Comparison of ENCODE assay signal across 1 cellular context in the genomic region with DNA sequence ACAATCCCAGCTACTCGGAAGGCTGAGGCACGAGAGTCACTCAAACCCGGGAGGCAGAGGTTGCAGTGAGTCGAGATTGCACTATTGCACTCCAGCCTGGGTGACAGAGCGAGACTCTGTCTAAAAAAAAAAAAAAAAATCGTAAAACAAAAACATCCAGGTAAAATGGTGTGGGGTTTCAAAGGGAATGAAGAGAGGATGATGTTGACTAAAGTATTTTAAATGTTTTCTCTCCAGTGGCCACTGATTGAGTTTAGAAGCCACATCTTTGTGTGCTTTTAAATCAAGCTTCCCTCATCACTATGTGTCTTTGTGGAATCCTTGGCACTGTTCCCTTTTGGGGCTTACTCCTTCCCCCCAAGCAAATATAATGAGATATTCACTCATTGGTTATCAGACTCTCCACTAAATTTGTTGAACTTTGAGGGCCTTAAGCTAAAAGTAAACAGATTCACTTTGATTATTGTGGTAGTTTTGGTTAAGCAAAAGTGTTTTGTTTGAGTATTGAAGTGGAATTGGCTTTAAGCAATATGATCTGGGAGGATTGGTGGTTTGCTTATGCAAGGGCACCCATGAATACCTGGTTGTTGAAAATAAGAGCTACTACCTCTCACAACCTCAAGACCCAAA.
TF ChIP-seq lines count a peak whose summit lies in the region.

No MANE protein-coding gene starts in this region.

TF ChIP-seq in HepG2, 621 proteins besides CTCF, POLR2A, EP300 and RAD21 (continued from another document and continues in another):
- TF ChIP-seq ARID2 (CRISPR knock-in tag; IDR thresholded peaks at IDR 0.05; ENCODE audit: borderline replicate concordance) (0 out of 2 replicates have a peak, but pooled peaks have one; percentile 56), RARA (CRISPR knock-in tag; IDR thresholded peaks at IDR 0.05) (peak; percentile 51), PPARG (CRISPR knock-in tag; conservative IDR thresholded peaks at IDR 0.05) (no peak), CAMTA2 (CRISPR knock-in tag; IDR thresholded peaks at IDR 0.05; ENCODE audit: borderline replicate concordance) (no peak), ZFP36L1 (CRISPR knock-in tag; IDR thresholded peaks at IDR 0.05) (no peak), MEF2D (CRISPR knock-in tag; IDR thresholded peaks at IDR 0.05) (no peak), ZHX1 (CRISPR knock-in tag; IDR thresholded peaks at IDR 0.05; ENCODE audit: low read depth) (no peak), ZNF138 (CRISPR knock-in tag; IDR thresholded peaks at IDR 0.05; ENCODE audit: low read depth) (no peak), RNF2 (conservative IDR thresholded peaks at IDR 0.05; ENCODE audit: low read depth) (no peak), EZH2 (conservative IDR thresholded peaks at IDR 0.05; ENCODE audit: low read depth, low read length) (no peak), ZMYM3 (CRISPR knock-in tag; IDR thresholded peaks at IDR 0.05) (no peak), SMARCC2 (IDR thresholded peaks at IDR 0.05) (no peak), ZNF563 (CRISPR knock-in tag; IDR thresholded peaks at IDR 0.05) (no peak), PRPF4 (IDR thresholded peaks at IDR 0.05; ENCODE audit: low read depth, low read length, poor library complexity, severe bottlenecking) (no peak), HES4 (CRISPR knock-in tag; IDR thresholded peaks at IDR 0.05; ENCODE audit: borderline replicate concordance) (no peak), GFI1 (CRISPR knock-in tag; IDR thresholded peaks at IDR 0.05; ENCODE audit: borderline replicate concordance) (peak; percentile 68; the same call in 1 of the 2 replicates), TCF7 (IDR thresholded peaks at IDR 0.05; ENCODE audit: low read depth) (peak; percentile 92), KLF13 (CRISPR knock-in tag; IDR thresholded peaks at IDR 0.05) (no peak), HMGA1 (CRISPR knock-in tag; conservative IDR thresholded peaks at IDR 0.05) (no peak), SOX6 (IDR thresholded peaks at IDR 0.05) (no peak), SOX6 (CRISPR knock-in tag; IDR thresholded peaks at IDR 0.05) (peak; percentile 70; the same call in 1 of the 2 replicates), GZF1 (CRISPR knock-in tag; IDR thresholded peaks at IDR 0.05) (no peak), ZNF496 (CRISPR knock-in tag; IDR thresholded peaks at IDR 0.05; ENCODE audit: insufficient replicate concordance) (no peak), ZNF644 (CRISPR knock-in tag; IDR thresholded peaks at IDR 0.05; ENCODE audit: low read depth) (no peak), ZNF382 (CRISPR knock-in tag; IDR thresholded peaks at IDR 0.05; ENCODE audit: borderline replicate concordance) (no peak), DMTF1 (CRISPR knock-in tag; IDR thresholded peaks at IDR 0.05) (no peak), PHB2 (IDR thresholded peaks at IDR 0.05; ENCODE audit: partially characterized antibody) (no peak), PHF21A (CRISPR knock-in tag; IDR thresholded peaks at IDR 0.05) (no peak), KLF16 (CRISPR knock-in tag; IDR thresholded peaks at IDR 0.05) (peak in 1 of 2 experiments; percentile 66; a peak in 2 of 4 replicates), TCF7L2 (IDR thresholded peaks at IDR 0.05; ENCODE audit: low read depth, low read length) (peak; percentile 43; the same call in 1 of the 2 replicates), ZSCAN31 (CRISPR knock-in tag; IDR thresholded peaks at IDR 0.05; ENCODE audit: low read depth) (peak; percentile 63; the same call in 1 of the 2 replicates), ZNF510 (CRISPR knock-in tag; IDR thresholded peaks at IDR 0.05; ENCODE audit: low read depth) (no peak), THAP8 (CRISPR knock-in tag; IDR thresholded peaks at IDR 0.05; ENCODE audit: borderline replicate concordance) (no peak), ZNF34 (CRISPR knock-in tag; IDR thresholded peaks at IDR 0.05; ENCODE audit: borderline replicate concordance) (no peak), ZNF432 (CRISPR knock-in tag; IDR thresholded peaks at IDR 0.05; ENCODE audit: borderline replicate concordance) (no peak), KMT2A (CRISPR knock-in tag; IDR thresholded peaks at IDR 0.05) (no peak), ETV5 (CRISPR knock-in tag; IDR thresholded peaks at IDR 0.05; ENCODE audit: borderline replicate concordance) (no peak)
- TF ChIP-seq, protein P1, sequence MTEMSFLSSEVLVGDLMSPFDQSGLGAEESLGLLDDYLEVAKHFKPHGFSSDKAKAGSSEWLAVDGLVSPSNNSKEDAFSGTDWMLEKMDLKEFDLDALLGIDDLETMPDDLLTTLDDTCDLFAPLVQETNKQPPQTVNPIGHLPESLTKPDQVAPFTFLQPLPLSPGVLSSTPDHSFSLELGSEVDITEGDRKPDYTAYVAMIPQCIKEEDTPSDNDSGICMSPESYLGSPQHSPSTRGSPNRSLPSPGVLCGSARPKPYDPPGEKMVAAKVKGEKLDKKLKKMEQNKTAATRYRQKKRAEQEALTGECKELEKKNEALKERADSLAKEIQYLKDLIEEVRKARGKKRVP (CRISPR knock-in tag; IDR thresholded peaks at IDR 0.05): peak in 1 of 2 experiments; percentile 26; a peak in 1 of 4 replicates
- TF ChIP-seq, protein P2, sequence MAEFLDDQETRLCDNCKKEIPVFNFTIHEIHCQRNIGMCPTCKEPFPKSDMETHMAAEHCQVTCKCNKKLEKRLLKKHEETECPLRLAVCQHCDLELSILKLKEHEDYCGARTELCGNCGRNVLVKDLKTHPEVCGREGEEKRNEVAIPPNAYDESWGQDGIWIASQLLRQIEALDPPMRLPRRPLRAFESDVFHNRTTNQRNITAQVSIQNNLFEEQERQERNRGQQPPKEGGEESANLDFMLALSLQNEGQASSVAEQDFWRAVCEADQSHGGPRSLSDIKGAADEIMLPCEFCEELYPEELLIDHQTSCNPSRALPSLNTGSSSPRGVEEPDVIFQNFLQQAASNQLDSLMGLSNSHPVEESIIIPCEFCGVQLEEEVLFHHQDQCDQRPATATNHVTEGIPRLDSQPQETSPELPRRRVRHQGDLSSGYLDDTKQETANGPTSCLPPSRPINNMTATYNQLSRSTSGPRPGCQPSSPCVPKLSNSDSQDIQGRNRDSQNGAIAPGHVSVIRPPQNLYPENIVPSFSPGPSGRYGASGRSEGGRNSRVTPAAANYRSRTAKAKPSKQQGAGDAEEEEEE (CRISPR knock-in tag; IDR thresholded peaks at IDR 0.05; ENCODE audit: borderline replicate concordance): no peak
- TF ChIP-seq, protein P3, sequence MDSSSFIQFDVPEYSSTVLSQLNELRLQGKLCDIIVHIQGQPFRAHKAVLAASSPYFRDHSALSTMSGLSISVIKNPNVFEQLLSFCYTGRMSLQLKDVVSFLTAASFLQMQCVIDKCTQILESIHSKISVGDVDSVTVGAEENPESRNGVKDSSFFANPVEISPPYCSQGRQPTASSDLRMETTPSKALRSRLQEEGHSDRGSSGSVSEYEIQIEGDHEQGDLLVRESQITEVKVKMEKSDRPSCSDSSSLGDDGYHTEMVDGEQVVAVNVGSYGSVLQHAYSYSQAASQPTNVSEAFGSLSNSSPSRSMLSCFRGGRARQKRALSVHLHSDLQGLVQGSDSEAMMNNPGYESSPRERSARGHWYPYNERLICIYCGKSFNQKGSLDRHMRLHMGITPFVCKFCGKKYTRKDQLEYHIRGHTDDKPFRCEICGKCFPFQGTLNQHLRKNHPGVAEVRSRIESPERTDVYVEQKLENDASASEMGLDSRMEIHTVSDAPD (CRISPR knock-in tag; IDR thresholded peaks at IDR 0.05): peak; percentile 46; the same call in 1 of the 2 replicates
- TF ChIP-seq, protein P4, sequence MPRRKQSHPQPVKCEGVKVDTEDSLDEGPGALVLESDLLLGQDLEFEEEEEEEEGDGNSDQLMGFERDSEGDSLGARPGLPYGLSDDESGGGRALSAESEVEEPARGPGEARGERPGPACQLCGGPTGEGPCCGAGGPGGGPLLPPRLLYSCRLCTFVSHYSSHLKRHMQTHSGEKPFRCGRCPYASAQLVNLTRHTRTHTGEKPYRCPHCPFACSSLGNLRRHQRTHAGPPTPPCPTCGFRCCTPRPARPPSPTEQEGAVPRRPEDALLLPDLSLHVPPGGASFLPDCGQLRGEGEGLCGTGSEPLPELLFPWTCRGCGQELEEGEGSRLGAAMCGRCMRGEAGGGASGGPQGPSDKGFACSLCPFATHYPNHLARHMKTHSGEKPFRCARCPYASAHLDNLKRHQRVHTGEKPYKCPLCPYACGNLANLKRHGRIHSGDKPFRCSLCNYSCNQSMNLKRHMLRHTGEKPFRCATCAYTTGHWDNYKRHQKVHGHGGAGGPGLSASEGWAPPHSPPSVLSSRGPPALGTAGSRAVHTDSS (CRISPR knock-in tag; conservative IDR thresholded peaks at IDR 0.05): no peak
- TF ChIP-seq, protein P5, sequence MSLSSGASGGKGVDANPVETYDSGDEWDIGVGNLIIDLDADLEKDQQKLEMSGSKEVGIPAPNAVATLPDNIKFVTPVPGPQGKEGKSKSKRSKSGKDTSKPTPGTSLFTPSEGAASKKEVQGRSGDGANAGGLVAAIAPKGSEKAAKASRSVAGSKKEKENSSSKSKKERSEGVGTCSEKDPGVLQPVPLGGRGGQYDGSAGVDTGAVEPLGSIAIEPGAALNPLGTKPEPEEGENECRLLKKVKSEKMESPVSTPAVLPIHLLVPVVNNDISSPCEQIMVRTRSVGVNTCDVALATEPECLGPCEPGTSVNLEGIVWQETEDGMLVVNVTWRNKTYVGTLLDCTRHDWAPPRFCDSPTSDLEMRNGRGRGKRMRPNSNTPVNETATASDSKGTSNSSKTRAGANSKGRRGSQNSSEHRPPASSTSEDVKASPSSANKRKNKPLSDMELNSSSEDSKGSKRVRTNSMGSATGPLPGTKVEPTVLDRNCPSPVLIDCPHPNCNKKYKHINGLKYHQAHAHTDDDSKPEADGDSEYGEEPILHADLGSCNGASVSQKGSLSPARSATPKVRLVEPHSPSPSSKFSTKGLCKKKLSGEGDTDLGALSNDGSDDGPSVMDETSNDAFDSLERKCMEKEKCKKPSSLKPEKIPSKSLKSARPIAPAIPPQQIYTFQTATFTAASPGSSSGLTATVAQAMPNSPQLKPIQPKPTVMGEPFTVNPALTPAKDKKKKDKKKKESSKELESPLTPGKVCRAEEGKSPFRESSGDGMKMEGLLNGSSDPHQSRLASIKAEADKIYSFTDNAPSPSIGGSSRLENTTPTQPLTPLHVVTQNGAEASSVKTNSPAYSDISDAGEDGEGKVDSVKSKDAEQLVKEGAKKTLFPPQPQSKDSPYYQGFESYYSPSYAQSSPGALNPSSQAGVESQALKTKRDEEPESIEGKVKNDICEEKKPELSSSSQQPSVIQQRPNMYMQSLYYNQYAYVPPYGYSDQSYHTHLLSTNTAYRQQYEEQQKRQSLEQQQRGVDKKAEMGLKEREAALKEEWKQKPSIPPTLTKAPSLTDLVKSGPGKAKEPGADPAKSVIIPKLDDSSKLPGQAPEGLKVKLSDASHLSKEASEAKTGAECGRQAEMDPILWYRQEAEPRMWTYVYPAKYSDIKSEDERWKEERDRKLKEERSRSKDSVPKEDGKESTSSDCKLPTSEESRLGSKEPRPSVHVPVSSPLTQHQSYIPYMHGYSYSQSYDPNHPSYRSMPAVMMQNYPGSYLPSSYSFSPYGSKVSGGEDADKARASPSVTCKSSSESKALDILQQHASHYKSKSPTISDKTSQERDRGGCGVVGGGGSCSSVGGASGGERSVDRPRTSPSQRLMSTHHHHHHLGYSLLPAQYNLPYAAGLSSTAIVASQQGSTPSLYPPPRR (CRISPR knock-in tag; IDR thresholded peaks at IDR 0.05; ENCODE audit: borderline replicate concordance): peak; percentile 99
